ENCODE assay signal across 1 cellular context in genomic region chr9:2662496-2662895, GRCh38.
TF ChIP-seq lines count a peak whose summit lies in the region.

No MANE protein-coding gene starts in this region.

TF ChIP-seq in WTC11, 78 proteins besides CTCF, POLR2A, EP300 and RAD21 (continued from another document):
- TF ChIP-seq ZNF532 (CRISPR knock-in tag; IDR thresholded peaks at IDR 0.05; ENCODE audit: borderline replicate concordance) (no peak), ELF4 (CRISPR knock-in tag; IDR thresholded peaks at IDR 0.05; ENCODE audit: low read depth) (no peak), E2F5 (CRISPR knock-in tag; IDR thresholded peaks at IDR 0.05) (no peak), TEAD1 (CRISPR knock-in tag; IDR thresholded peaks at IDR 0.05) (no peak), JAZF1 (CRISPR knock-in tag; IDR thresholded peaks at IDR 0.05) (no peak), NR1H2 (CRISPR knock-in tag; IDR thresholded peaks at IDR 0.05) (no peak)
